Comparison of ENCODE assay signal across 20 cellular contexts in genomic region chr11:4061700-4062099, GRCh38. TPM values are rescaled to one million over a fixed set of nuclear protein-coding genes. Genes with fewer than 3 reads are reported as not detected.
DNase-seq lines count a peak whose midpoint lies in the region; ATAC-seq and TF ChIP-seq lines count a peak whose summit lies in the region.
"Had no signal": no experiment of that assay in that cellular context is flagged by ENCODE, and none has a peak within 500 bp of the region (broad histone marks: within the 10 kb centered on the region; RNA-seq: fewer than 3 reads in every experiment).

No MANE protein-coding gene starts in this region.

- H3K27me3 ChIP-seq in CD4-positive, alpha-beta memory T cell (ENCODE audit: insufficient read depth, low read length), result no peaks in the 10 kb centered on the region
- no peaks in the 10 kb centered on the region for H3K27me3 ChIP-seq in CD8-positive, alpha-beta memory T cell (ENCODE audit: insufficient read depth, low read length, poor library complexity, severe bottlenecking)
- H3K27me3 ChIP-seq in naive thymus-derived CD4-positive, alpha-beta T cell (ENCODE audit: control insufficient read depth in 2 of 2, insufficient read depth in 2 of 2, low read length in 2 of 2), result no peaks in the 10 kb centered on the region
- no peaks in the 10 kb centered on the region for H3K27me3 ChIP-seq in brain microvascular endothelial cell (replicated peaks)
- H3K27me3 ChIP-seq: BE2C had no signal

- CTCF ChIA-PET in CD4-positive, alpha-beta memory T cell (lab: Charles Lee; ENCODE audit: partially characterized antibody), result interaction anchor here (1.6 to 24.3 kb wide), 2 partner anchors 11 to 218 kb away, joined by 21 to 934 read pairs; partner anchors contain the start of genes RHOG and STIM1
- CTCF ChIA-PET in CD8-positive, alpha-beta memory T cell (lab: Charles Lee), result interaction anchor here (1.4 to 5.1 kb wide), 4 partner anchors 11 to 220 kb away, joined by 3 to 27 read pairs (median 6); no protein-coding TSS in a partner anchor
- CTCF ChIA-PET in naive thymus-derived CD4-positive, alpha-beta T cell (lab: Charles Lee), result interaction anchor here (2.7 kb wide), 1 partner anchor 11 kb away, joined by 14 read pairs; no protein-coding TSS in a partner anchor

- H3K27me3 Mint-ChIP-seq in CD4-positive, alpha-beta memory T cell, result no peaks in the 10 kb centered on the region
- H3K27me3 Mint-ChIP-seq in CD8-positive, alpha-beta memory T cell, result no peaks in the 10 kb centered on the region
- no peaks in the 10 kb centered on the region for H3K27me3 Mint-ChIP-seq in T-helper 17 cell
- H3K27me3 Mint-ChIP-seq in naive thymus-derived CD4-positive, alpha-beta T cell, result no peaks in the 10 kb centered on the region
- H3K27me3 Mint-ChIP-seq: CD4-positive, CD25-positive, alpha-beta regulatory T cell had no signal

- no peak for DNase-seq in CD4-positive, alpha-beta memory T cell
- no peak for DNase-seq in CD8-positive, alpha-beta memory T cell
- DNase-seq in T-helper 17 cell (no peak), Kasumi-1 (lab: John Stamatoyannopoulos, UW) (no peak), NCI-H774 (lab: John Stamatoyannopoulos, UW) (no peak), brain microvascular endothelial cell (no peak)
- DNase-seq in naive thymus-derived CD4-positive, alpha-beta T cell, result no peak
- DNase-seq: ACHN; BE2C; C1 segment of cervical spinal cord; CD4-positive, CD25-positive, alpha-beta regulatory T cell; COR-L47; DMS 273 treated with DMSO at 0.1 percent for 48 hours; DMS53; DND-41; EL; GM23248 had no signal

- in situ Hi-C loops in brain microvascular endothelial cell (cut with HindIII; ENCODE audit: low pct_ligation_motif_present, low sequenced_read_pairs), result loop anchor here (25.0 kb wide), 1 partner anchor 224 kb away; the partner anchor contains the start of gene RHOG

- no peak overlapping the region for H3K4me3 ChIP-seq in CD4-positive, alpha-beta memory T cell (ENCODE audit: low read length in 2 of 2)
- no peak overlapping the region for H3K4me3 ChIP-seq in CD8-positive, alpha-beta memory T cell (ENCODE audit: low read length)
- H3K4me3 ChIP-seq in naive thymus-derived CD4-positive, alpha-beta T cell (ENCODE audit: low read length), result no peak overlapping the region
- H3K4me3 ChIP-seq in brain microvascular endothelial cell (ENCODE audit: low read depth, low read length), result no peak overlapping the region
- H3K4me3 ChIP-seq: GM12878, GM23248, HAP-1 had no signal

- H3K36me3 Mint-ChIP-seq in CD4-positive, alpha-beta memory T cell, result peaks cover 30 to 53% of the 10 kb centered on the region in 2 donors
- peaks cover 0 to 64% (median 17%) of the 10 kb centered on the region in 3 donors for H3K36me3 Mint-ChIP-seq in CD8-positive, alpha-beta memory T cell
- peaks cover 4% of the 10 kb centered on the region for H3K36me3 Mint-ChIP-seq in T-helper 17 cell (ENCODE audit: low read depth)
- H3K36me3 Mint-ChIP-seq in naive thymus-derived CD4-positive, alpha-beta T cell, result peaks cover 11 to 44% (median 26%) of the 10 kb centered on the region in 5 donors

- H3K4me1 Mint-ChIP-seq in CD4-positive, alpha-beta memory T cell, result peaks cover 45 to 57% (median 50%) of the 10 kb centered on the region in 4 donors
- H3K4me1 Mint-ChIP-seq in CD8-positive, alpha-beta memory T cell, result peaks cover 36 to 53% (median 50%) of the 10 kb centered on the region in 3 donors
- H3K4me1 Mint-ChIP-seq in T-helper 17 cell, result peaks cover 36% of the 10 kb centered on the region
- H3K4me1 Mint-ChIP-seq in naive thymus-derived CD4-positive, alpha-beta T cell, result peaks cover 28 to 54% (median 48%) of the 10 kb centered on the region in 7 donors

- H3K4me3 Mint-ChIP-seq in CD4-positive, alpha-beta memory T cell, result no peak overlapping the region
- no peak overlapping the region for H3K4me3 Mint-ChIP-seq in CD8-positive, alpha-beta memory T cell
- H3K4me3 Mint-ChIP-seq in T-helper 17 cell, result no peak overlapping the region
- H3K4me3 Mint-ChIP-seq in naive thymus-derived CD4-positive, alpha-beta T cell, result no peak overlapping the region
- H3K4me3 Mint-ChIP-seq: CD4-positive, CD25-positive, alpha-beta regulatory T cell had no signal

- peak overlapping the region in 5 of 7 donors; percentile 0 to 78 (median 60) for H3K27ac Mint-ChIP-seq in CD4-positive, alpha-beta memory T cell
- peak overlapping the region in 5 of 8 donors; percentile 3 to 77 (median 17) for H3K27ac Mint-ChIP-seq in CD8-positive, alpha-beta memory T cell
- peak overlapping the region; percentile 56 for H3K27ac Mint-ChIP-seq in T-helper 17 cell
- peak overlapping the region in 5 of 9 donors; percentile 13 to 72 (median 47) for H3K27ac Mint-ChIP-seq in naive thymus-derived CD4-positive, alpha-beta T cell

- TF ChIP-seq CTCF in brain microvascular endothelial cell (IDR thresholded peaks at IDR 0.05; ENCODE audit: low read depth, low read length, missing control alignments), result no peak

- no peaks in the 10 kb centered on the region for H3K9me3 ChIP-seq in CD4-positive, alpha-beta memory T cell (ENCODE audit: control insufficient read depth in 1 of 2, low read length in 2 of 2)
- no peaks in the 10 kb centered on the region for H3K9me3 ChIP-seq in CD8-positive, alpha-beta memory T cell (ENCODE audit: low read length)
- H3K9me3 ChIP-seq in T-helper 17 cell (ENCODE audit: control insufficient read depth, low read length, poor library complexity, severe bottlenecking), result no peaks in the 10 kb centered on the region
- no peaks in the 10 kb centered on the region for H3K9me3 ChIP-seq in naive thymus-derived CD4-positive, alpha-beta T cell (ENCODE audit: control insufficient read depth in 2 of 3, low read length in 3 of 3)
- H3K9me3 ChIP-seq: BE2C, HAP-1 had no signal

- peaks cover 24% of the 10 kb centered on the region for H3K36me3 ChIP-seq in CD4-positive, alpha-beta memory T cell (ENCODE audit: insufficient read depth, low read length)
- peaks cover 30% of the 10 kb centered on the region for H3K36me3 ChIP-seq in CD8-positive, alpha-beta memory T cell (ENCODE audit: insufficient read depth, low read length)
- H3K36me3 ChIP-seq in naive thymus-derived CD4-positive, alpha-beta T cell (ENCODE audit: control insufficient read depth in 2 of 3, insufficient read depth in 3 of 3, low read length in 3 of 3), result peaks cover 3 to 36% (median 15%) of the 10 kb centered on the region in 3 experiments
- no peaks in the 10 kb centered on the region for H3K36me3 ChIP-seq in brain microvascular endothelial cell (replicated peaks)
- H3K36me3 ChIP-seq: BE2C had no signal

- intact Hi-C loops in CD4-positive, alpha-beta memory T cell (cut with micrococcal nuclease), result no loop called here
- intact Hi-C loops in naive thymus-derived CD4-positive, alpha-beta T cell (cut with micrococcal nuclease), result no loop called here

- H3K4me1 ChIP-seq in CD4-positive, alpha-beta memory T cell (ENCODE audit: insufficient read depth, low read length), result peaks cover 47% of the 10 kb centered on the region
- H3K4me1 ChIP-seq in CD8-positive, alpha-beta memory T cell (ENCODE audit: insufficient read depth, low read length), result peaks cover 36% of the 10 kb centered on the region
- H3K4me1 ChIP-seq in naive thymus-derived CD4-positive, alpha-beta T cell (ENCODE audit: control insufficient read depth in 2 of 2, insufficient read depth in 2 of 2, low read length in 2 of 2), result peaks cover 12 to 24% of the 10 kb centered on the region in 2 donors
- H3K4me1 ChIP-seq: BE2C, HAP-1 had no signal

- H3K27ac ChIP-seq in CD4-positive, alpha-beta memory T cell (ENCODE audit: low read depth, low read length), result no peak overlapping the region
- no peak overlapping the region for H3K27ac ChIP-seq in CD8-positive, alpha-beta memory T cell (ENCODE audit: low read depth, low read length)
- no peak overlapping the region for H3K27ac ChIP-seq in naive thymus-derived CD4-positive, alpha-beta T cell (ENCODE audit: low read depth, low read length)
- H3K27ac ChIP-seq in brain microvascular endothelial cell, result no peak overlapping the region
- H3K27ac ChIP-seq: GM23248 had no signal

- ATAC-seq in T-helper 17 cell (no peak), HG03045 (IDR thresholded peaks at IDR 0.05; ENCODE audit: unreplicated experiment) (no peak)
- no peak for ATAC-seq in naive thymus-derived CD4-positive, alpha-beta T cell
- ATAC-seq: GM12878 had no signal

- H3K9me3 Mint-ChIP-seq in CD4-positive, alpha-beta memory T cell, result no peaks in the 10 kb centered on the region
- no peaks in the 10 kb centered on the region for H3K9me3 Mint-ChIP-seq in CD8-positive, alpha-beta memory T cell
- H3K9me3 Mint-ChIP-seq in naive thymus-derived CD4-positive, alpha-beta T cell, result no peaks in the 10 kb centered on the region
- H3K9me3 Mint-ChIP-seq: CD4-positive, CD25-positive, alpha-beta regulatory T cell had no signal

- POLR2A ChIA-PET in CD4-positive, alpha-beta memory T cell (lab: Charles Lee; ENCODE audit: partially characterized antibody), result interaction anchor here (1.2 kb wide), 1 partner anchor 120 kb away, joined by 4 read pairs; no protein-coding TSS in a partner anchor
- POLR2A ChIA-PET in CD8-positive, alpha-beta memory T cell (lab: Charles Lee), result no interaction called here
- POLR2A ChIA-PET in naive thymus-derived CD4-positive, alpha-beta T cell (lab: Charles Lee), result interaction anchor here (0.5 kb wide), 1 partner anchor 44 kb away, joined by 3 read pairs; no protein-coding TSS in a partner anchor

RNA-seq across cellular contexts. Expression of gene RRM1, which starts 32.9 kb away (rescaled TPM):
- 10 to 100 TPM; 38.0 to 40.6 TPM for total RNA-seq in CD4-positive, alpha-beta memory T cell
- 10 to 100 TPM; 48.1 to 49.9 TPM for polyA plus RNA-seq in CD4-positive, alpha-beta memory T cell
- 100 to 1,000 TPM; 198 to 211 TPM for total RNA-seq in CD8-positive, alpha-beta memory T cell
- polyA plus RNA-seq in CD8-positive, alpha-beta memory T cell, result 34.1 TPM
- 10 to 100 TPM; 54.9 to 66.5 TPM for total RNA-seq in T-helper 17 cell
- total RNA-seq in naive thymus-derived CD4-positive, alpha-beta T cell, result 100 to 1,000 TPM in 1 of 5 experiments, 10 to 100 TPM in 4; 33.6 to 140 (median 40.3) TPM
- 10 to 100 TPM; 36.2 to 36.6 TPM for polyA plus RNA-seq in naive thymus-derived CD4-positive, alpha-beta T cell
